Comparison of ENCODE assay signal across 11 cellular contexts in the genomic region with DNA sequence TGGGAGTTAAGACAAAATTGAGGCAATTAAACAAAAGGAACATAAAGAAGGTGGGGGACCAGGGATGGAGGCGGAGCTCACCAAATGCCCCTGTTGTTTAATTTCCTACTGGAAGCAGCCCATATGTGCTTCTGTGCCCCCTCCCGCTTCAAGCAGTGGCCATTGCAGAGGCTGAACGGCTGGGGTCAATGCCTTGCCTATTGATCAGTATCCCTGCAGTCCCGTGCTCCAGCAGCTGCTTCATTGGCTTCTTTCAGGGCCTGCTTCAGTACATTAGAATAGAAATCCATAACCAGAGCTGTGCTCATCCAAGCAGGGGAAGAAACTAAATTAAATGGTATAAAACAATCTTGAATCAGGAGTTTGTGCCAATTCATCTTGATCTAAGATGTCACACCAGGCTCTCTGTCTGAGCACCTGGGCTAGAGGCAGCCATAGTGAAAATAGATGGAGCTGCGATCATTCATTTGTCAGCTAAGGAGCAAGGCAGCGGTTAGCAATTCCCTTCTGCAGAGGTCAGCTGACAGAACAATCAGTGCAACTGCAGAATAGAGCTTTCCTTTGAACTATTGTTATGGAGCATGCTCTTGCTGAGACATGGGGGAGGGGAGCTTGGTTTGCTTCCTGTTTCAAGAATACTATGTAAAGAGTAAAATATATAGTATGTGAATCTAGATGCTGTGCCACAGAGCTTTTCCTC.
DNase-seq lines count a peak whose midpoint lies in the region; ATAC-seq, FAIRE-seq and TF ChIP-seq lines count a peak whose summit lies in the region.
"Had no signal": no experiment of that assay in that cellular context is flagged by ENCODE, and none has a peak within 500 bp of the region (broad histone marks: within the 10 kb centered on the region; RNA-seq: fewer than 3 reads in every experiment).

No MANE protein-coding gene starts in this region.

- peaks cover 7 to 9% (median 7%) of the 10 kb centered on the region in 10 experiments; a peak in 19 of 20 replicates for H3K4me1 ChIP-seq in BLaER1 treated with 17β-estradiol and CSF1 and Interleukin-3, amounts not matched to agents 10 nM and 100 nM
- H3K4me1 ChIP-seq in astrocyte (ENCODE audit: insufficient read depth, low read length) (no peaks in the 10 kb centered on the region), heart left ventricle (peaks cover 0 to 7% (median 0%) of the 10 kb centered on the region in 12 donors), SK-N-SH (ENCODE audit: control insufficient read depth in 1 of 2, insufficient read depth in 2 of 2, low read depth in 1 of 2, low read length in 1 of 2) (peaks cover 0 to 4% of the 10 kb centered on the region in 2 experiments; a peak in 1 of 4 replicates)

- CTCF ChIA-PET in SK-N-SH (lab: Yijun Ruan, JAX), result interaction anchor here (0.7 to 2.5 kb wide), 3 partner anchors 72 to 688 kb away, joined by 3 to 16 read pairs (median 7); no protein-coding TSS in a partner anchor

- no peak overlapping the region for H3K4me3 ChIP-seq in BLaER1 treated with 17β-estradiol and CSF1 and Interleukin-3, amounts not matched to agents 10 nM and 100 nM
- H3K4me3 ChIP-seq in NB4 (ENCODE audit: low read depth, low read length) (no peak overlapping the region), astrocyte (ENCODE audit: insufficient read depth, low read depth, low read length) (no peak overlapping the region), heart left ventricle (no peak overlapping the region), WERI-Rb-1 (ENCODE audit: low read depth, low read length) (no peak overlapping the region), SK-N-SH (ENCODE audit: low read depth in 2 of 2, low read length in 1 of 2) (no peak overlapping the region)

- ATAC-seq in left lobe of liver, result peak; percentile 47
- ATAC-seq in HG02884 (IDR thresholded peaks at IDR 0.05; ENCODE audit: unreplicated experiment), result no peak
- ATAC-seq in heart left ventricle, result no peak
- ATAC-seq: activated naive CD4-positive, alpha-beta T cell treated with anti-CD3 and anti-CD28 coated beads, Interleukin-2, amount 50 U/mL, for 72 hours had no signal

- POLR2A ChIA-PET in SK-N-SH (lab: Yijun Ruan, JAX), result no interaction called here

- peaks cover 5% of the 10 kb centered on the region for H3K4me1 Mint-ChIP-seq in astrocyte (ENCODE audit: low read depth, unreplicated experiment)

- no peaks in the 10 kb centered on the region; a peak in 1 of 22 replicates for H4K20me1 ChIP-seq in BLaER1 treated with 17β-estradiol and CSF1 and Interleukin-3, amounts not matched to agents 10 nM and 100 nM
- H4K20me1 ChIP-seq in astrocyte (ENCODE audit: insufficient read depth, low read length) (no peaks in the 10 kb centered on the region), SK-N-SH (ENCODE audit: insufficient read depth) (no peaks in the 10 kb centered on the region)

- H3F3A ChIP-seq in SK-N-SH (replicated peaks; ENCODE audit: insufficient read depth), result no peaks in the 10 kb centered on the region

- no peaks in the 10 kb centered on the region for H3K9me3 Mint-ChIP-seq in astrocyte (ENCODE audit: unreplicated experiment)
- H3K9me3 Mint-ChIP-seq: activated naive CD4-positive, alpha-beta T cell treated with anti-CD3 and anti-CD28 coated beads, Interleukin-2, amount 50 U/mL, for 72 hours had no signal

- intact Hi-C loops in heart left ventricle (cut with DNase I), result loop anchor here in 7 of 10 donors (5.0 to 10.0 kb wide), 6 partner anchors 111 to 691 kb away; a partner anchor contains a TSS

- no peak overlapping the region for H3K27ac ChIP-seq in BLaER1 treated with 17β-estradiol and CSF1 and Interleukin-3, amounts not matched to agents 10 nM and 100 nM
- no peak overlapping the region for H3K27ac ChIP-seq in astrocyte (ENCODE audit: low read depth, low read length)
- no peak overlapping the region for H3K27ac ChIP-seq in heart left ventricle
- H3K27ac ChIP-seq in WERI-Rb-1, result no peak overlapping the region
- no peak overlapping the region for H3K27ac ChIP-seq in SK-N-SH (ENCODE audit: low read depth in 2 of 2, low read length in 1 of 2)

- TF ChIP-seq RAD21 in SK-N-SH (IDR thresholded peaks at IDR 0.05; ENCODE audit: low read length), result no peak

- H3K27me3 Mint-ChIP-seq in astrocyte (ENCODE audit: low read depth, unreplicated experiment), result no peaks in the 10 kb centered on the region

- TF ChIP-seq EP300 in SK-N-SH (IDR thresholded peaks at IDR 0.05; ENCODE audit: borderline replicate concordance in 1 of 2, low read depth in 1 of 2, low read length in 1 of 2), result no peak

- H3K27me3 ChIP-seq in BLaER1 treated with 17β-estradiol and CSF1 and Interleukin-3, amounts not matched to agents 10 nM and 100 nM, result no peaks in the 10 kb centered on the region
- H3K27me3 ChIP-seq in astrocyte (ENCODE audit: insufficient read depth, low read length) (no peaks in the 10 kb centered on the region), heart left ventricle (no peaks in the 10 kb centered on the region), WERI-Rb-1 (ENCODE audit: insufficient read depth, low read depth, severe bottlenecking) (no peaks in the 10 kb centered on the region), SK-N-SH (ENCODE audit: insufficient read depth) (no peaks in the 10 kb centered on the region)

- H3K9me3 ChIP-seq in BLaER1 treated with 17β-estradiol and CSF1 and Interleukin-3, amounts not matched to agents 10 nM and 100 nM (replicated peaks in 1 of 11), result no peaks in the 10 kb centered on the region
- no peaks in the 10 kb centered on the region for H3K9me3 ChIP-seq in astrocyte (ENCODE audit: insufficient read depth, low read depth, low read length)
- no peaks in the 10 kb centered on the region for H3K9me3 ChIP-seq in heart left ventricle
- no peaks in the 10 kb centered on the region for H3K9me3 ChIP-seq in WERI-Rb-1 (ENCODE audit: severe bottlenecking)
- no peaks in the 10 kb centered on the region for H3K9me3 ChIP-seq in SK-N-SH

- no peak overlapping the region for H3K27ac Mint-ChIP-seq in astrocyte (ENCODE audit: unreplicated experiment)
- H3K27ac Mint-ChIP-seq: activated naive CD4-positive, alpha-beta T cell treated with anti-CD3 and anti-CD28 coated beads, Interleukin-2, amount 50 U/mL, for 72 hours had no signal

- no peak overlapping the region for H3K4me3 Mint-ChIP-seq in astrocyte (ENCODE audit: unreplicated experiment)

- H3K4me2 ChIP-seq in BLaER1 treated with 17β-estradiol and CSF1 and Interleukin-3, amounts not matched to agents 10 nM and 100 nM, result peak overlapping the region in 9 of 11 experiments; percentile 10 to 51 (median 31); a peak in 12 of 22 replicates
- H3K4me2 ChIP-seq in astrocyte (ENCODE audit: low read length), result peak overlapping the region; percentile 32
- H3K4me2 ChIP-seq in SK-N-SH, result no peak overlapping the region

- TF ChIP-seq CTCF in NB4 (IDR thresholded peaks at IDR 0.05; ENCODE audit: low read depth, low read length) (no peak), astrocyte (IDR thresholded peaks at IDR 0.05; ENCODE audit: insufficient read depth, low read depth, low read length) (no peak), heart left ventricle (IDR thresholded peaks at IDR 0.05) (no peak), WERI-Rb-1 (IDR thresholded peaks at IDR 0.05; ENCODE audit: low read depth, low read length) (no peak), SK-N-SH (IDR thresholded peaks at IDR 0.05) (no peak)

- H3K36me3 ChIP-seq in BLaER1 treated with 17β-estradiol and CSF1 and Interleukin-3, amounts not matched to agents 10 nM and 100 nM, result no peaks in the 10 kb centered on the region
- H3K36me3 ChIP-seq in astrocyte (ENCODE audit: insufficient read depth, low read length) (no peaks in the 10 kb centered on the region), heart left ventricle (no peaks in the 10 kb centered on the region), WERI-Rb-1 (no peaks in the 10 kb centered on the region), SK-N-SH (replicated peaks in 1 of 2; ENCODE audit: control insufficient read depth in 1 of 2, insufficient read depth in 2 of 2, low read length in 1 of 2) (no peaks in the 10 kb centered on the region)

- no peak for FAIRE-seq in astrocyte (lab: Jason Lieb, UNC)
- FAIRE-seq: TTC549 had no signal

- 64 to 78% (median 73%) methylated on average over 6 of the region's 6 CpGs for WGBS in heart left ventricle, 4 donors
- 100% methylated on average over 4 of the region's 6 CpGs for WGBS in SK-N-SH (ENCODE audit: low lambda C conversion rate)

- H3K79me2 ChIP-seq in astrocyte (ENCODE audit: insufficient read depth, low read length), result no peaks in the 10 kb centered on the region
- H3K79me2 ChIP-seq in SK-N-SH (ENCODE audit: insufficient read depth), result no peaks in the 10 kb centered on the region

- peak overlapping the region; percentile 5 for H2AFZ ChIP-seq in astrocyte (ENCODE audit: low read depth, low read length)
- H2AFZ ChIP-seq in SK-N-SH (ENCODE audit: low read depth), result no peak overlapping the region

- H3K36me3 Mint-ChIP-seq in astrocyte (ENCODE audit: low read depth, unreplicated experiment), result no peaks in the 10 kb centered on the region

- DNase-seq in NB4 (ENCODE audit: low read depth) (peak; percentile 27), astrocyte (ENCODE audit: low read depth) (no peak), left lobe of liver (ENCODE audit: low spot score) (no peak), heart left ventricle (no peak), WERI-Rb-1 (no peak), SK-N-SH (no peak)
- DNase-seq: foreskin fibroblast had no signal

- no peak for TF ChIP-seq POLR2A in NB4 (IDR thresholded peaks at IDR 0.05; ENCODE audit: extremely low read depth, insufficient read length)
- TF ChIP-seq POLR2A in heart left ventricle (IDR thresholded peaks at IDR 0.05), result no peak

- no peak overlapping the region for H3K9ac ChIP-seq in BLaER1 treated with 17β-estradiol and CSF1 and Interleukin-3, amounts not matched to agents 10 nM and 100 nM
- H3K9ac ChIP-seq in astrocyte (ENCODE audit: low read length), result no peak overlapping the region
- H3K9ac ChIP-seq in SK-N-SH, result no peak overlapping the region

- H3K9me2 ChIP-seq in SK-N-SH, result no peaks in the 10 kb centered on the region

TF ChIP-seq in SK-N-SH, 30 proteins besides CTCF, POLR2A, EP300 and RAD21 (continues in another document):
- TF ChIP-seq TCF12 (IDR thresholded peaks at IDR 0.05), result no peak
- TF ChIP-seq, protein P1, sequence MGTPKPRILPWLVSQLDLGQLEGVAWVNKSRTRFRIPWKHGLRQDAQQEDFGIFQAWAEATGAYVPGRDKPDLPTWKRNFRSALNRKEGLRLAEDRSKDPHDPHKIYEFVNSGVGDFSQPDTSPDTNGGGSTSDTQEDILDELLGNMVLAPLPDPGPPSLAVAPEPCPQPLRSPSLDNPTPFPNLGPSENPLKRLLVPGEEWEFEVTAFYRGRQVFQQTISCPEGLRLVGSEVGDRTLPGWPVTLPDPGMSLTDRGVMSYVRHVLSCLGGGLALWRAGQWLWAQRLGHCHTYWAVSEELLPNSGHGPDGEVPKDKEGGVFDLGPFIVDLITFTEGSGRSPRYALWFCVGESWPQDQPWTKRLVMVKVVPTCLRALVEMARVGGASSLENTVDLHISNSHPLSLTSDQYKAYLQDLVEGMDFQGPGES (IDR thresholded peaks at IDR 0.05; ENCODE audit: low read depth, low read length), result no peak
- no peak for TF ChIP-seq CHD2 (IDR thresholded peaks at IDR 0.05; ENCODE audit: low read length, partially characterized antibody)
- no peak for TF ChIP-seq NFIC (IDR thresholded peaks at IDR 0.05; ENCODE audit: borderline replicate concordance)
- no peak for TF ChIP-seq FOXM1 (IDR thresholded peaks at IDR 0.05; ENCODE audit: low read depth)
